ENCODE assay signal across 2 cellular contexts in genomic region chr6:125899726-125900182, GRCh38.
TF ChIP-seq lines count a peak whose summit lies in the region.

No MANE protein-coding gene starts in this region.

TF ChIP-seq in GM12878, 131 proteins besides CTCF, POLR2A, EP300 and RAD21:
- TF ChIP-seq MEF2A (IDR thresholded peaks at IDR 0.05; ENCODE audit: insufficient read depth, low read depth, low read length) (no peak), YBX1 (IDR thresholded peaks at IDR 0.05) (no peak), IKZF2 (IDR thresholded peaks at IDR 0.05) (no peak), ZNF592 (IDR thresholded peaks at IDR 0.05) (no peak), ATF3 (IDR thresholded peaks at IDR 0.05; ENCODE audit: borderline replicate concordance, extremely low read depth, low read depth, low read length) (no peak), SREBF2 (IDR thresholded peaks at IDR 0.05; ENCODE audit: low read length) (no peak), WRNIP1 (IDR thresholded peaks at IDR 0.05; ENCODE audit: borderline replicate concordance, low read depth, low read length) (no peak), SPI1 (IDR thresholded peaks at IDR 0.05; ENCODE audit: borderline replicate concordance, insufficient read depth, low read depth, low read length) (no peak), KDM1A (IDR thresholded peaks at IDR 0.05; ENCODE audit: borderline replicate concordance) (no peak), RELA (IDR thresholded peaks at IDR 0.05; ENCODE audit: borderline replicate concordance, partially characterized antibody) (no peak), KLF5 (IDR thresholded peaks at IDR 0.05; ENCODE audit: partially characterized antibody) (no peak), FOXM1 (IDR thresholded peaks at IDR 0.05; ENCODE audit: low read depth, low read length) (no peak), TAF1 (IDR thresholded peaks at IDR 0.05; ENCODE audit: borderline replicate concordance, low read depth, low read length) (no peak), NBN (IDR thresholded peaks at IDR 0.05) (no peak), CREM (IDR thresholded peaks at IDR 0.05; ENCODE audit: low read depth) (no peak), CHD1 (IDR thresholded peaks at IDR 0.05; ENCODE audit: low read depth, low read length) (no peak), ATF7 (IDR thresholded peaks at IDR 0.05; ENCODE audit: low read depth) (no peak)
- TF ChIP-seq, protein P1, sequence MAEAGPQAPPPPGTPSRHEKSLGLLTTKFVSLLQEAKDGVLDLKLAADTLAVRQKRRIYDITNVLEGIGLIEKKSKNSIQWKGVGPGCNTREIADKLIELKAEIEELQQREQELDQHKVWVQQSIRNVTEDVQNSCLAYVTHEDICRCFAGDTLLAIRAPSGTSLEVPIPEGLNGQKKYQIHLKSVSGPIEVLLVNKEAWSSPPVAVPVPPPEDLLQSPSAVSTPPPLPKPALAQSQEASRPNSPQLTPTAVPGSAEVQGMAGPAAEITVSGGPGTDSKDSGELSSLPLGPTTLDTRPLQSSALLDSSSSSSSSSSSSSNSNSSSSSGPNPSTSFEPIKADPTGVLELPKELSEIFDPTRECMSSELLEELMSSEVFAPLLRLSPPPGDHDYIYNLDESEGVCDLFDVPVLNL (IDR thresholded peaks at IDR 0.05; ENCODE audit: low read depth, low read length): no peak

TF ChIP-seq in HepG2, 621 proteins besides CTCF, POLR2A, EP300 and RAD21 (continues in another document):
- TF ChIP-seq, protein P2, sequence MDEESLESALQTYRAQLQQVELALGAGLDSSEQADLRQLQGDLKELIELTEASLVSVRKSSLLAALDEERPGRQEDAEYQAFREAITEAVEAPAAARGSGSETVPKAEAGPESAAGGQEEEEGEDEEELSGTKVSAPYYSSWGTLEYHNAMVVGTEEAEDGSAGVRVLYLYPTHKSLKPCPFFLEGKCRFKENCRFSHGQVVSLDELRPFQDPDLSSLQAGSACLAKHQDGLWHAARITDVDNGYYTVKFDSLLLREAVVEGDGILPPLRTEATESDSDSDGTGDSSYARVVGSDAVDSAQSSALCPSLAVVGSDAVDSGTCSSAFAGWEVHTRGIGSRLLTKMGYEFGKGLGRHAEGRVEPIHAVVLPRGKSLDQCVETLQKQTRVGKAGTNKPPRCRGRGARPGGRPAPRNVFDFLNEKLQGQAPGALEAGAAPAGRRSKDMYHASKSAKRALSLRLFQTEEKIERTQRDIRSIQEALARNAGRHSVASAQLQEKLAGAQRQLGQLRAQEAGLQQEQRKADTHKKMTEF (CRISPR knock-in tag; IDR thresholded peaks at IDR 0.05): peak; percentile 31; the same call in 1 of the 2 replicates
- TF ChIP-seq ZFP1 (CRISPR knock-in tag; IDR thresholded peaks at IDR 0.05): no peak
- TF ChIP-seq ZNF510 (CRISPR knock-in tag; IDR thresholded peaks at IDR 0.05; ENCODE audit: low read depth): no peak
- no peak for TF ChIP-seq WIZ (CRISPR knock-in tag; IDR thresholded peaks at IDR 0.05)
- TF ChIP-seq ZNF777 (CRISPR knock-in tag; IDR thresholded peaks at IDR 0.05): no peak
- TF ChIP-seq LCORL (IDR thresholded peaks at IDR 0.05): peak; percentile 75; the same call in 1 of the 2 replicates
- TF ChIP-seq LCORL (CRISPR knock-in tag; IDR thresholded peaks at IDR 0.05): peak; percentile 96
- TF ChIP-seq ZSCAN12 (CRISPR knock-in tag; IDR thresholded peaks at IDR 0.05): no peak
- TF ChIP-seq FIP1L1 (IDR thresholded peaks at IDR 0.05; ENCODE audit: borderline replicate concordance, insufficient read depth, low read depth, low read length): no peak
- TF ChIP-seq KMT2B (CRISPR knock-in tag; IDR thresholded peaks at IDR 0.05): peak; percentile 52; the same call in 1 of the 2 replicates
- peak; percentile 66 for TF ChIP-seq SALL1 (CRISPR knock-in tag; IDR thresholded peaks at IDR 0.05)
- TF ChIP-seq CEBPZ (IDR thresholded peaks at IDR 0.05; ENCODE audit: low read length): no peak
- TF ChIP-seq ISL2 (CRISPR knock-in tag; IDR thresholded peaks at IDR 0.05): peak; percentile 13; the same call in 1 of the 2 replicates
- TF ChIP-seq, protein P3, sequence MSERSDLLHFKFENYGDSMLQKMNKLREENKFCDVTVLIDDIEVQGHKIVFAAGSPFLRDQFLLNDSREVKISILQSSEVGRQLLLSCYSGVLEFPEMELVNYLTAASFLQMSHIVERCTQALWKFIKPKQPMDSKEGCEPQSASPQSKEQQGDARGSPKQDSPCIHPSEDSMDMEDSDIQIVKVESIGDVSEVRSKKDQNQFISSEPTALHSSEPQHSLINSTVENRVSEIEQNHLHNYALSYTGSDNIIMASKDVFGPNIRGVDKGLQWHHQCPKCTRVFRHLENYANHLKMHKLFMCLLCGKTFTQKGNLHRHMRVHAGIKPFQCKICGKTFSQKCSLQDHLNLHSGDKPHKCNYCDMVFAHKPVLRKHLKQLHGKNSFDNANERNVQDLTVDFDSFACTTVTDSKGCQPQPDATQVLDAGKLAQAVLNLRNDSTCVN (CRISPR knock-in tag; IDR thresholded peaks at IDR 0.05; ENCODE audit: borderline replicate concordance): peak; percentile 42; the same call in 1 of the 2 replicates
- TF ChIP-seq HNF1B (CRISPR knock-in tag; IDR thresholded peaks at IDR 0.05): peak; percentile 99
- TF ChIP-seq POLR2AphosphoS5 (IDR thresholded peaks at IDR 0.05; ENCODE audit: low read depth, low read length): peak; percentile 66
- TF ChIP-seq MXD4 (CRISPR knock-in tag; IDR thresholded peaks at IDR 0.05): peak; percentile 62; the same call in 1 of the 2 replicates
- TF ChIP-seq ZBTB39 (CRISPR knock-in tag; IDR thresholded peaks at IDR 0.05): no peak
- TF ChIP-seq ZBTB7B (CRISPR knock-in tag; IDR thresholded peaks at IDR 0.05): peak; percentile 77; the same call in 1 of the 2 replicates
- TF ChIP-seq ZNF761 (CRISPR knock-in tag; conservative IDR thresholded peaks at IDR 0.05): 0 out of 2 replicates have a peak, but pooled peaks have one; percentile 52
- TF ChIP-seq PATZ1 (CRISPR knock-in tag; IDR thresholded peaks at IDR 0.05): peak; percentile 37; the same call in 1 of the 2 replicates
- 0 out of 2 replicates have a peak, but pooled peaks have one; percentile 30 for TF ChIP-seq SIX1 (CRISPR knock-in tag; IDR thresholded peaks at IDR 0.05; ENCODE audit: borderline replicate concordance)
- peak in 1 of 2 experiments; percentile 36; a peak in 1 of 4 replicates for TF ChIP-seq HMGXB4 (CRISPR knock-in tag; IDR thresholded peaks at IDR 0.05; ENCODE audit: borderline replicate concordance in 1 of 2, low read depth in 1 of 2)
- peak; percentile 50; the same call in 1 of the 2 replicates for TF ChIP-seq ZNF292 (CRISPR knock-in tag; IDR thresholded peaks at IDR 0.05; ENCODE audit: borderline replicate concordance, low read depth)
- peak; percentile 50; the same call in 1 of the 2 replicates for TF ChIP-seq DMAP1 (CRISPR knock-in tag; IDR thresholded peaks at IDR 0.05)
- no peak for TF ChIP-seq SOX6 (IDR thresholded peaks at IDR 0.05)
- peak; percentile 64 for TF ChIP-seq SOX6 (CRISPR knock-in tag; IDR thresholded peaks at IDR 0.05)
- no peak for TF ChIP-seq PHF20 (CRISPR knock-in tag; IDR thresholded peaks at IDR 0.05)
- TF ChIP-seq SNAPC2 (CRISPR knock-in tag; IDR thresholded peaks at IDR 0.05): no peak
- TF ChIP-seq, protein P4, sequence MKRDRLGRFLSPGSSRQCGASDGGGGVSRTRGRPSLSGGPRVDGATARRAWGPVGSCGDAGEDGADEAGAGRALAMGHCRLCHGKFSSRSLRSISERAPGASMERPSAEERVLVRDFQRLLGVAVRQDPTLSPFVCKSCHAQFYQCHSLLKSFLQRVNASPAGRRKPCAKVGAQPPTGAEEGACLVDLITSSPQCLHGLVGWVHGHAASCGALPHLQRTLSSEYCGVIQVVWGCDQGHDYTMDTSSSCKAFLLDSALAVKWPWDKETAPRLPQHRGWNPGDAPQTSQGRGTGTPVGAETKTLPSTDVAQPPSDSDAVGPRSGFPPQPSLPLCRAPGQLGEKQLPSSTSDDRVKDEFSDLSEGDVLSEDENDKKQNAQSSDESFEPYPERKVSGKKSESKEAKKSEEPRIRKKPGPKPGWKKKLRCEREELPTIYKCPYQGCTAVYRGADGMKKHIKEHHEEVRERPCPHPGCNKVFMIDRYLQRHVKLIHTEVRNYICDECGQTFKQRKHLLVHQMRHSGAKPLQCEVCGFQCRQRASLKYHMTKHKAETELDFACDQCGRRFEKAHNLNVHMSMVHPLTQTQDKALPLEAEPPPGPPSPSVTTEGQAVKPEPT (CRISPR knock-in tag; IDR thresholded peaks at IDR 0.05; ENCODE audit: low read depth): no peak
- no peak for TF ChIP-seq MXI1 (IDR thresholded peaks at IDR 0.05; ENCODE audit: borderline replicate concordance, low read depth, low read length)
- peak; percentile 56; the same call in 1 of the 2 replicates for TF ChIP-seq ZNF331 (CRISPR knock-in tag; IDR thresholded peaks at IDR 0.05)
- no peak for TF ChIP-seq ZNF34 (CRISPR knock-in tag; IDR thresholded peaks at IDR 0.05; ENCODE audit: borderline replicate concordance)
- TF ChIP-seq ZNF232 (CRISPR knock-in tag; IDR thresholded peaks at IDR 0.05; ENCODE audit: borderline replicate concordance): 0 out of 2 replicates have a peak, but pooled peaks have one; percentile 30
- TF ChIP-seq RXRB (CRISPR knock-in tag; IDR thresholded peaks at IDR 0.05; ENCODE audit: borderline replicate concordance): 0 out of 2 replicates have a peak, but pooled peaks have one; percentile 37
